In the genomic region with DNA sequence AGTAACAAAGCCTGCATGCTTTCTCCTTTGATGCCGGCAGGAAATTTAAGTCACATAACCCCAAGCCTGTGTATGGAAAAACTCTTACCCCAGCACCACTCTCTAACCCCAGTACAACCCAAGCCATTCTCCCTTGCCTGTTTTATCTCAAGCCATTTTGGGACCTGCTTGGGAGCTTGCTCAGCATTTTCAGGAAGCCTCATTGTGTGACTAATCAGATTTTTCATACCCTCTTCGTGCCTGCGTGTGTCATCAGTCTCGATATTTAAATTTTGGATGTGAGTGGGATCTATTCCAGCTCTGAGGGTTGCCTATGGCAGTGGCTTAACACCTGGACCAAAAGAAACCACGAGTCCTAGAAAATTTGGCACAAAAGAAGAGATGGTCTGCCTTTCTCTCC, we compare ENCODE assay signal across 21 cellular contexts.
"Had no signal": no experiment of that assay in that cellular context is flagged by ENCODE, and none has a peak within 500 bp of the region (broad histone marks: within the 10 kb centered on the region; RNA-seq: fewer than 3 reads in every experiment).

No MANE protein-coding gene starts in this region.

- H3K4me2 ChIP-seq: SK-N-SH had no signal

- H3K9me3 ChIP-seq: MG63, SK-N-SH had no signal

- H3K9ac ChIP-seq: SK-N-SH had no signal

- H3K27me3 ChIP-seq: MG63 had no signal

- H3K27ac ChIP-seq: RWPE1 had no signal

- H3K4me3 ChIP-seq: MG63 had no signal

- H3K36me3 ChIP-seq: MG63 had no signal

- ATAC-seq: Panc1, PC-3, T-cell had no signal

- DNase-seq: KBM-7; MG63; NCI-H1092; NCI-H1436; NCI-H187; NCI-H2029; NCI-H2081 treated with DMSO at 0.1 percent for 48 hours; NCI-H2171; NCI-H226; NCI-H446; NCI-H510A; NCI-H524 treated with DMSO at 0.1 percent for 48 hours; NCI-H774; NK-92 treated with Interleukin-12 subunit alpha and Interleukin-12 subunit beta, amount 100 ng/mL, for 24 hours; PC-3; SHP77; SK-N-SH; SW 1271; T-cell had no signal
